21 cellular contexts compared by ENCODE assay signal in the genomic region with DNA sequence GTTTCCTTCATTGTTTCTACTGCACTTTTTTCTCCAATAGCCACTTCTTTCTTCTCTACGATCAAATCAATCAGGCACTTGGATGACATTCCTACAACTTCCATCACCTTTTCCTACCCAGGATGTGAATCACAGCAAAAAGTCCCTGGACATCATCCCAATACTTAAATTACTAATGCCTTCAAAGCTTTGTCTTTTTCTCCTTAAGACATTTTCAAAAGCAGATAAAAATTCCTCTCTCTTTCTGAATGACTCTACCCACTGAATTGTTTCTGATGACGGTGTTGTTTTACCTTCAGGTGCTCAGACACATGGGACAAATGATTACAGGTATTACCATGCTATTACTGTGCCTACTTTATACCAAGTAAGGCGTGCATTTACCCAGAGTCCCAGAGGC.
DNase-seq lines count a peak whose midpoint lies in the region; ATAC-seq, FAIRE-seq and TF ChIP-seq lines count a peak whose summit lies in the region.
"Had no signal": no experiment of that assay in that cellular context is flagged by ENCODE, and none has a peak within 500 bp of the region (broad histone marks: within the 10 kb centered on the region; RNA-seq: fewer than 3 reads in every experiment).

No MANE protein-coding gene starts in this region.

- H3K36me3 ChIP-seq in Panc1 (ENCODE audit: control insufficient read depth, insufficient read depth, low read length) = no peaks in the 10 kb centered on the region
- H3K36me3 ChIP-seq in bronchial epithelial cell (ENCODE audit: control insufficient read depth, insufficient read depth, low read length) = no peaks in the 10 kb centered on the region
- no peaks in the 10 kb centered on the region for H3K36me3 ChIP-seq in keratinocyte (ENCODE audit: control insufficient read depth in 2 of 2, extremely low read depth in 1 of 2, insufficient read depth in 2 of 2, low read length in 2 of 2)
- H3K36me3 ChIP-seq: uterus had no signal

- H2AFZ ChIP-seq in keratinocyte (ENCODE audit: control insufficient read depth, low read length) = no peak overlapping the region
- H2AFZ ChIP-seq: parathyroid adenoma had no signal

- H3K36me3 Mint-ChIP-seq in activated T-cell treated with anti-CD3 and anti-CD28 coated beads, Interleukin-2, amount 50 U/mL, for 72 hours (ENCODE audit: insufficient read depth in 2 of 2) = no peaks in the 10 kb centered on the region
- H3K36me3 Mint-ChIP-seq: activated naive CD8-positive, alpha-beta T cell treated with anti-CD3 and anti-CD28 coated beads for 36 hours had no signal

- no peak overlapping the region for H3K4me3 Mint-ChIP-seq in activated T-cell treated with anti-CD3 and anti-CD28 coated beads, Interleukin-2, amount 50 U/mL, for 72 hours
- H3K4me3 Mint-ChIP-seq: activated naive CD8-positive, alpha-beta T cell treated with anti-CD3 and anti-CD28 coated beads for 36 hours; stimulated activated naive CD8-positive, alpha-beta T cell treated with anti-CD3 and anti-CD28 coated beads, Interleukin-15, Interleukin-2, amounts not matched to agents 100 ng/mL and 50 ng/mL, for 24 hours had no signal

- no peaks in the 10 kb centered on the region for H3K27me3 Mint-ChIP-seq in activated T-cell treated with anti-CD3 and anti-CD28 coated beads, Interleukin-2, amount 50 U/mL, for 72 hours (ENCODE audit: low read depth)
- H3K27me3 Mint-ChIP-seq: activated naive CD8-positive, alpha-beta T cell treated with anti-CD3 and anti-CD28 coated beads for 36 hours; stimulated activated naive CD8-positive, alpha-beta T cell treated with anti-CD3 and anti-CD28 coated beads, Interleukin-15, Interleukin-2, amounts not matched to agents 100 ng/mL and 50 ng/mL, for 24 hours had no signal

- H3K9me1 ChIP-seq in keratinocyte (ENCODE audit: control insufficient read depth, extremely low read depth, insufficient read depth, low read length) = no peaks in the 10 kb centered on the region

- peak overlapping the region; percentile 42 for H3K4me2 ChIP-seq in keratinocyte (ENCODE audit: control insufficient read depth, extremely low read depth, insufficient read depth, low read depth, low read length)

- POLR2A ChIA-PET in Panc1 (lab: Charles Lee) = no interaction called here

- H3K4me1 ChIP-seq in Panc1 (ENCODE audit: control insufficient read depth, insufficient read depth, low read length) = no peaks in the 10 kb centered on the region
- peaks cover 34% of the 10 kb centered on the region for H3K4me1 ChIP-seq in keratinocyte (ENCODE audit: control insufficient read depth, extremely low read depth, insufficient read depth, low read length)
- H3K4me1 ChIP-seq: parathyroid adenoma, uterus had no signal

- H3K9me3 Mint-ChIP-seq in activated T-cell treated with anti-CD3 and anti-CD28 coated beads, Interleukin-2, amount 50 U/mL, for 72 hours = peaks cover 0 to 4% of the 10 kb centered on the region in 2 donors
- H3K9me3 Mint-ChIP-seq: stimulated activated naive CD8-positive, alpha-beta T cell treated with anti-CD3 and anti-CD28 coated beads, Interleukin-15, Interleukin-2, amounts not matched to agents 100 ng/mL and 50 ng/mL, for 24 hours had no signal

- in situ Hi-C loops in Panc1 (cut with HindIII; ENCODE audit: low pct_unique_long_range_greater_than_20kb, low sequenced_read_pairs) = no loop called here

- BruUV-seq in Panc1 (replicated peaks; lab: Mats Ljungman, UMichigan) = no TSS peak

- dilution Hi-C loops in keratinocyte (cut with MboI; ENCODE audit: extremely low pct_ligation_motif_present, low sequenced_read_pairs) = no loop called here

- DNase-seq in AG09309 (ENCODE audit: low read depth) (peak; percentile 61), Panc1 (ENCODE audit: low read depth, low spot score) (no peak), bronchial epithelial cell (ENCODE audit: low read depth) (peak; percentile 93), keratinocyte (ENCODE audit: low read depth, low spot score) (peak; percentile 36), AML-193 (lab: John Stamatoyannopoulos, UW) (no peak), iPS-NIHi11 (ENCODE audit: low spot score) (no peak), NCI-H1436 (lab: John Stamatoyannopoulos, UW) (no peak)
- no peak for DNase-seq in activated T-cell treated with anti-CD3 and anti-CD28 coated beads, Interleukin-2, amount 50 U/mL, for 72 hours
- DNase-seq: activated CD4-positive, alpha-beta T cell treated with anti-CD3 and anti-CD28 coated beads, Interleukin-2, amount 50 U/mL, for 1 hour; activated naive CD8-positive, alpha-beta T cell treated with anti-CD3 and anti-CD28 coated beads for 36 hours; activated T-cell treated with anti-CD3 and anti-CD28 coated beads, Interleukin-2, amount 50 U/mL, for 1 hour; cerebellar nuclear complex; NCI-H1092; NCI-H2171; NK-92 treated with Interleukin-12 subunit alpha and Interleukin-12 subunit beta, amount 100 ng/mL, for 24 hours; uterus had no signal

- H3K27ac Mint-ChIP-seq in activated T-cell treated with anti-CD3 and anti-CD28 coated beads, Interleukin-2, amount 50 U/mL, for 72 hours = no peak overlapping the region
- H3K27ac Mint-ChIP-seq: activated naive CD8-positive, alpha-beta T cell treated with anti-CD3 and anti-CD28 coated beads for 36 hours; stimulated activated naive CD8-positive, alpha-beta T cell treated with anti-CD3 and anti-CD28 coated beads, Interleukin-15, Interleukin-2, amounts not matched to agents 100 ng/mL and 50 ng/mL, for 24 hours had no signal

- H3K4me3 ChIP-seq in AG09309 (ENCODE audit: control insufficient read depth, low read depth, low read length) (no peak overlapping the region), Panc1 (ENCODE audit: low read depth in 2 of 2, low read length in 2 of 2) (no peak overlapping the region), bronchial epithelial cell (ENCODE audit: low read depth, low read length) (no peak overlapping the region), keratinocyte (ENCODE audit: control insufficient read depth in 2 of 3, extremely low read depth in 1 of 3, insufficient read depth in 2 of 3, low read depth in 1 of 3, low read length in 3 of 3) (no peak overlapping the region)
- H3K4me3 ChIP-seq: SK-N-MC, uterus had no signal

- no peaks in the 10 kb centered on the region for H3K79me2 ChIP-seq in keratinocyte (ENCODE audit: control insufficient read depth, insufficient read depth, low read length)
- H3K79me2 ChIP-seq: parathyroid adenoma had no signal

- CTCF ChIA-PET in Panc1 (lab: Charles Lee) = no interaction called here

- H3K27me3 ChIP-seq in Panc1 (ENCODE audit: control insufficient read depth, insufficient read depth, low read length) (no peaks in the 10 kb centered on the region), bronchial epithelial cell (ENCODE audit: control insufficient read depth, insufficient read depth, low read length) (no peaks in the 10 kb centered on the region), keratinocyte (ENCODE audit: control insufficient read depth, extremely low read depth, insufficient read depth, low read length) (no peaks in the 10 kb centered on the region)
- H3K27me3 ChIP-seq: uterus had no signal

- no peaks in the 10 kb centered on the region for H3K4me1 Mint-ChIP-seq in activated T-cell treated with anti-CD3 and anti-CD28 coated beads, Interleukin-2, amount 50 U/mL, for 72 hours (ENCODE audit: low read depth)
- H3K4me1 Mint-ChIP-seq: activated naive CD8-positive, alpha-beta T cell treated with anti-CD3 and anti-CD28 coated beads for 36 hours had no signal

- intact Hi-C loops in Panc1 (cut with micrococcal nuclease; ENCODE audit: unreplicated experiment) = no loop called here

- TF ChIP-seq CTCF in AG09309 (IDR thresholded peaks at IDR 0.05; ENCODE audit: control insufficient read depth, insufficient read depth, low read depth, low read length, missing control alignments) (no peak), Panc1 (IDR thresholded peaks at IDR 0.05) (no peak), bronchial epithelial cell (IDR thresholded peaks at IDR 0.05; ENCODE audit: insufficient read depth, low read length, severe bottlenecking) (no peak), keratinocyte (optimal IDR thresholded peaks at IDR 0.05 in 1 of 3, IDR thresholded peaks at IDR 0.05 in 1 of 3, conservative IDR thresholded peaks at IDR 0.05 in 1 of 3; ENCODE audit: extremely low read depth in 1 of 3, insufficient read depth in 2 of 3, low read length in 3 of 3) (no peak)

- FAIRE-seq in bronchial epithelial cell (lab: Jason Lieb, UNC) = no peak
- peak; percentile 97 for FAIRE-seq in keratinocyte (lab: Jason Lieb, UNC)
- FAIRE-seq: GM19239 had no signal

- H4K20me1 ChIP-seq in keratinocyte (ENCODE audit: control insufficient read depth, extremely low read depth, insufficient read depth, low read length) = no peaks in the 10 kb centered on the region

- peak; percentile 42; the same call in 1 of the 2 replicates for ATAC-seq in Panc1
- ATAC-seq in activated T-cell treated with anti-CD3 and anti-CD28 coated beads, Interleukin-2, amount 50 U/mL, for 72 hours (replicated peaks in 1 of 2) = no peak
- ATAC-seq: left lobe of liver had no signal

- H3K9me3 ChIP-seq in Panc1 (ENCODE audit: control insufficient read depth, insufficient read depth, low read depth, low read length) (no peaks in the 10 kb centered on the region), keratinocyte (ENCODE audit: control insufficient read depth, low read depth, low read length) (no peaks in the 10 kb centered on the region)
- H3K9me3 ChIP-seq: uterus had no signal

- no peak overlapping the region for H3K27ac ChIP-seq in Panc1 (ENCODE audit: low read length)
- H3K27ac ChIP-seq in keratinocyte (ENCODE audit: control insufficient read depth, insufficient read depth, low read length) = peak overlapping the region; percentile 84
- H3K27ac ChIP-seq: parathyroid adenoma, SK-N-MC, uterus had no signal

- peak overlapping the region; percentile 26 for H3K9ac ChIP-seq in keratinocyte (ENCODE audit: control insufficient read depth, extremely low read depth, insufficient read depth, low read length)
- H3K9ac ChIP-seq: parathyroid adenoma had no signal

Comparison
In these comparisons a context has a peak if more than half of its experiments do, and no peak if none do; other contexts are left out.
1. DNase-seq: peak in AG09309 (single experiment), bronchial epithelial cell (single experiment) and keratinocyte (single experiment); none in Panc1 (single experiment), AML-193 (0 of 2), iPS-NIHi11 (single experiment), activated T-cell treated with anti-CD3 and anti-CD28 coated beads, Interleukin-2, amount 50 U/mL, for 72 hours (0 of 2) and NCI-H1436 (single experiment).